In the genomic region with DNA sequence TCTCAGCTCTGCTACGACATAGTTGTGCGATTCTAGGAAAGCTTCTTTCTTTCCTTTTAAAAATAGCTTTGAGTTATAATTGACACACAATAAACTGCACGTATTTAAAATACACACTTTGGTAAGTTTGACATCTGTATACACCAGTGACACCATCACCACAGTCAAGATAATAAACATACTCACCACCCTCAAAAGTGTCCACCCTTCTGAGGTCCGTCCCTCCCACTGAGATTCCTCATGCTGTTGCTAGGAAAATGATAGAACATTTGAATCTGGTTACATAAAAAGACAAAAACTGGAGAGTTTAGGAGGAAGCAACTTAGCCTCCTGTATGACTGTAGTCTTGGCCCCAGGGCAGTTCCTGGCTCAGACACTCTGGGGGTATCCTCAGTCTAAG, we compare ENCODE assay signal across 2 cellular contexts.
TF ChIP-seq lines count a peak whose summit lies in the region.

No MANE protein-coding gene starts in this region.

TF ChIP-seq in A549, 52 proteins besides CTCF, POLR2A, EP300 and RAD21:
- no peak for TF ChIP-seq RARB (CRISPR knock-in tag; IDR thresholded peaks at IDR 0.05)
- no peak for TF ChIP-seq FOSB (CRISPR knock-in tag; IDR thresholded peaks at IDR 0.05)
- TF ChIP-seq HOXB5 (CRISPR knock-in tag; IDR thresholded peaks at IDR 0.05) = no peak
- TF ChIP-seq GATA3 (IDR thresholded peaks at IDR 0.05; ENCODE audit: borderline replicate concordance) = no peak
- no peak for TF ChIP-seq NFE2L2 (conservative IDR thresholded peaks at IDR 0.05; ENCODE audit: low read length)
- TF ChIP-seq HDAC2 (IDR thresholded peaks at IDR 0.05) = no peak
- no peak for TF ChIP-seq TP53 (CRISPR knock-in tag; IDR thresholded peaks at IDR 0.05)
- TF ChIP-seq SREBF2 (IDR thresholded peaks at IDR 0.05) = no peak
- no peak for TF ChIP-seq KDM1A (IDR thresholded peaks at IDR 0.05; ENCODE audit: low read depth)
- TF ChIP-seq, protein P1, sequence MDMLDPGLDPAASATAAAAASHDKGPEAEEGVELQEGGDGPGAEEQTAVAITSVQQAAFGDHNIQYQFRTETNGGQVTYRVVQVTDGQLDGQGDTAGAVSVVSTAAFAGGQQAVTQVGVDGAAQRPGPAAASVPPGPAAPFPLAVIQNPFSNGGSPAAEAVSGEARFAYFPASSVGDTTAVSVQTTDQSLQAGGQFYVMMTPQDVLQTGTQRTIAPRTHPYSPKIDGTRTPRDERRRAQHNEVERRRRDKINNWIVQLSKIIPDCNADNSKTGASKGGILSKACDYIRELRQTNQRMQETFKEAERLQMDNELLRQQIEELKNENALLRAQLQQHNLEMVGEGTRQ (IDR thresholded peaks at IDR 0.05) = no peak
- no peak for TF ChIP-seq RFX5 (IDR thresholded peaks at IDR 0.05)
- TF ChIP-seq, protein P2, sequence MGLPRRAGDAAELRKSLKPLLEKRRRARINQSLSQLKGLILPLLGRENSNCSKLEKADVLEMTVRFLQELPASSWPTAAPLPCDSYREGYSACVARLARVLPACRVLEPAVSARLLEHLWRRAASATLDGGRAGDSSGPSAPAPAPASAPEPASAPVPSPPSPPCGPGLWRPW (IDR thresholded peaks at IDR 0.05) = no peak
- TF ChIP-seq JUNB (IDR thresholded peaks at IDR 0.05) = no peak
- no peak for TF ChIP-seq TFCP2L1 (CRISPR knock-in tag; IDR thresholded peaks at IDR 0.05)

TF ChIP-seq in HCT116, 20 proteins besides CTCF, POLR2A, EP300 and RAD21:
- no peak for TF ChIP-seq YY1 (IDR thresholded peaks at IDR 0.05; ENCODE audit: extremely low read depth, insufficient replicate concordance, low read depth, low read length)
- no peak for TF ChIP-seq FOSL1 (IDR thresholded peaks at IDR 0.05; ENCODE audit: low read depth)
- TF ChIP-seq POLR2AphosphoS5 (IDR thresholded peaks at IDR 0.05; ENCODE audit: low read depth, low read length) = no peak
- TF ChIP-seq ZNF274 (IDR thresholded peaks at IDR 0.05; ENCODE audit: low read depth, low read length) = no peak
- TF ChIP-seq, protein P3, sequence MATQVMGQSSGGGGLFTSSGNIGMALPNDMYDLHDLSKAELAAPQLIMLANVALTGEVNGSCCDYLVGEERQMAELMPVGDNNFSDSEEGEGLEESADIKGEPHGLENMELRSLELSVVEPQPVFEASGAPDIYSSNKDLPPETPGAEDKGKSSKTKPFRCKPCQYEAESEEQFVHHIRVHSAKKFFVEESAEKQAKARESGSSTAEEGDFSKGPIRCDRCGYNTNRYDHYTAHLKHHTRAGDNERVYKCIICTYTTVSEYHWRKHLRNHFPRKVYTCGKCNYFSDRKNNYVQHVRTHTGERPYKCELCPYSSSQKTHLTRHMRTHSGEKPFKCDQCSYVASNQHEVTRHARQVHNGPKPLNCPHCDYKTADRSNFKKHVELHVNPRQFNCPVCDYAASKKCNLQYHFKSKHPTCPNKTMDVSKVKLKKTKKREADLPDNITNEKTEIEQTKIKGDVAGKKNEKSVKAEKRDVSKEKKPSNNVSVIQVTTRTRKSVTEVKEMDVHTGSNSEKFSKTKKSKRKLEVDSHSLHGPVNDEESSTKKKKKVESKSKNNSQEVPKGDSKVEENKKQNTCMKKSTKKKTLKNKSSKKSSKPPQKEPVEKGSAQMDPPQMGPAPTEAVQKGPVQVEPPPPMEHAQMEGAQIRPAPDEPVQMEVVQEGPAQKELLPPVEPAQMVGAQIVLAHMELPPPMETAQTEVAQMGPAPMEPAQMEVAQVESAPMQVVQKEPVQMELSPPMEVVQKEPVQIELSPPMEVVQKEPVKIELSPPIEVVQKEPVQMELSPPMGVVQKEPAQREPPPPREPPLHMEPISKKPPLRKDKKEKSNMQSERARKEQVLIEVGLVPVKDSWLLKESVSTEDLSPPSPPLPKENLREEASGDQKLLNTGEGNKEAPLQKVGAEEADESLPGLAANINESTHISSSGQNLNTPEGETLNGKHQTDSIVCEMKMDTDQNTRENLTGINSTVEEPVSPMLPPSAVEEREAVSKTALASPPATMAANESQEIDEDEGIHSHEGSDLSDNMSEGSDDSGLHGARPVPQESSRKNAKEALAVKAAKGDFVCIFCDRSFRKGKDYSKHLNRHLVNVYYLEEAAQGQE (IDR thresholded peaks at IDR 0.05; ENCODE audit: low read depth) = no peak
- TF ChIP-seq SRF (IDR thresholded peaks at IDR 0.05; ENCODE audit: low read depth) = no peak
- TF ChIP-seq, protein P4, sequence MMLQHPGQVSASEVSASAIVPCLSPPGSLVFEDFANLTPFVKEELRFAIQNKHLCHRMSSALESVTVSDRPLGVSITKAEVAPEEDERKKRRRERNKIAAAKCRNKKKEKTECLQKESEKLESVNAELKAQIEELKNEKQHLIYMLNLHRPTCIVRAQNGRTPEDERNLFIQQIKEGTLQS (IDR thresholded peaks at IDR 0.05) = no peak
- TF ChIP-seq, protein P5, sequence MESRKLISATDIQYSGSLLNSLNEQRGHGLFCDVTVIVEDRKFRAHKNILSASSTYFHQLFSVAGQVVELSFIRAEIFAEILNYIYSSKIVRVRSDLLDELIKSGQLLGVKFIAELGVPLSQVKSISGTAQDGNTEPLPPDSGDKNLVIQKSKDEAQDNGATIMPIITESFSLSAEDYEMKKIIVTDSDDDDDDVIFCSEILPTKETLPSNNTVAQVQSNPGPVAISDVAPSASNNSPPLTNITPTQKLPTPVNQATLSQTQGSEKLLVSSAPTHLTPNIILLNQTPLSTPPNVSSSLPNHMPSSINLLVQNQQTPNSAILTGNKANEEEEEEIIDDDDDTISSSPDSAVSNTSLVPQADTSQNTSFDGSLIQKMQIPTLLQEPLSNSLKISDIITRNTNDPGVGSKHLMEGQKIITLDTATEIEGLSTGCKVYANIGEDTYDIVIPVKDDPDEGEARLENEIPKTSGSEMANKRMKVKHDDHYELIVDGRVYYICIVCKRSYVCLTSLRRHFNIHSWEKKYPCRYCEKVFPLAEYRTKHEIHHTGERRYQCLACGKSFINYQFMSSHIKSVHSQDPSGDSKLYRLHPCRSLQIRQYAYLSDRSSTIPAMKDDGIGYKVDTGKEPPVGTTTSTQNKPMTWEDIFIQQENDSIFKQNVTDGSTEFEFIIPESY (IDR thresholded peaks at IDR 0.05; ENCODE audit: extremely low read depth, insufficient replicate concordance, low read length) = no peak
- no peak for TF ChIP-seq ELF1 (IDR thresholded peaks at IDR 0.05; ENCODE audit: borderline replicate concordance, low read depth)
